ENCODE assay signal across 12 cellular contexts in the genomic region with DNA sequence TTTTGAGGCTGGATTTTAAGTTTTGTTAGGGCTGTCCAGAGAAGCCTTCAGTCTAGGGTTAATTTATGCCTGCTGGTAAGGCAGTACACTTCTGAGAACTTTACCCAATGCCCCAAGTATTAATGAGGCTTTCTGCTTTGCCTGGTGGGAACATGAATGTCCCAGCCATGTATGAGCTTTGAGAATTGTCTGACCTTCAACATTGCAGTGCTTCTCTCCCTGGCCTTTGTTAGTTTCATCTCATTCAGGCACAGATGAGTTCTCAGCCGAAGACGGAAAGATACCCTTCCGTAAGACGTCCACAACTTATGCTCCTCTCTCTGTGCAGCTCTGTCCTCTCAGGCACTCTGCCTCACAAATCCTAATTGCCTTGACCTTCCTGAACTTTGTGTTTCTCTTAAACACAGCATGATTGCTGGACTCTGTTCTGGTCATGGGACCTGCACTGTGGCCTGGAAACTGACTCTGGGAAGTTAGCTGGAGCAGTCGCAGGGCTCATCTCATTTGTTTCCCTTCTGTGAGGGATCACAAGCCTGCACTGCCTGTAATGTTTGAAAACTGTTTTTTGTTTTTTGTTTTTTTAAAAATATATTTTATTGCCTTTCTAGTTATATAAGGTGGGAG. TPM values are rescaled to one million over a fixed set of nuclear protein-coding genes. Genes with fewer than 3 reads are reported as not detected.
DNase-seq lines count a peak whose midpoint lies in the region; ATAC-seq and TF ChIP-seq lines count a peak whose summit lies in the region.
"Had no signal": no experiment of that assay in that cellular context is flagged by ENCODE, and none has a peak within 500 bp of the region (broad histone marks: within the 10 kb centered on the region; RNA-seq: fewer than 3 reads in every experiment).

No MANE protein-coding gene starts in this region.

- H3K4me1 ChIP-seq in endodermal cell (ENCODE audit: control insufficient read depth, insufficient read depth, low read length) (no peaks in the 10 kb centered on the region), left lung (peaks cover 4 to 23% of the 10 kb centered on the region in 2 donors), sigmoid colon (peaks cover 0 to 34% (median 24%) of the 10 kb centered on the region in 4 donors)

- in situ Hi-C loops in G401 (cut with HindIII; ENCODE audit: low sequenced_read_pairs): no loop called here

- ATAC-seq in left lung: peak; percentile 76
- no peak for ATAC-seq in activated T-helper 17 cell treated with anti-CD3 and anti-CD28 coated beads, Interleukin-2, amount 50 U/mL, for 72 hours (replicated peaks)

- intact Hi-C loops in left lung (cut with DNase I): no loop called here
- intact Hi-C loops in sigmoid colon (cut with DNase I): no loop called here

- no peaks in the 10 kb centered on the region for H3K9me3 Mint-ChIP-seq in endodermal cell
- H3K9me3 Mint-ChIP-seq in activated T-helper 17 cell treated with anti-CD3 and anti-CD28 coated beads, Interleukin-2, amount 50 U/mL, for 72 hours: no peaks in the 10 kb centered on the region
- H3K9me3 Mint-ChIP-seq: central memory CD8-positive, alpha-beta T cell had no signal

- no peak for TF ChIP-seq EP300 in sigmoid colon (IDR thresholded peaks at IDR 0.05)

- no peaks in the 10 kb centered on the region for H3K36me3 ChIP-seq in endodermal cell (ENCODE audit: control insufficient read depth, insufficient read depth, low read length)
- H3K36me3 ChIP-seq in left lung: no peaks in the 10 kb centered on the region
- H3K36me3 ChIP-seq in sigmoid colon: peaks cover 0 to 10% (median 0%) of the 10 kb centered on the region in 4 donors

- H3K27ac ChIP-seq in endodermal cell (ENCODE audit: low read depth, low read length): peak overlapping the region; percentile 62
- H3K27ac ChIP-seq in left lung: peak overlapping the region in 1 of 2 donors; percentile 47
- peak overlapping the region; percentile 43 to 58 (median 46) for H3K27ac ChIP-seq in sigmoid colon

- H3K4me1 Mint-ChIP-seq in endodermal cell: peaks cover 8% of the 10 kb centered on the region
- H3K4me1 Mint-ChIP-seq in activated T-helper 17 cell treated with anti-CD3 and anti-CD28 coated beads, Interleukin-2, amount 50 U/mL, for 72 hours: no peaks in the 10 kb centered on the region

- TF ChIP-seq CTCF in endodermal cell (conservative IDR thresholded peaks at IDR 0.05) (no peak), left lung (IDR thresholded peaks at IDR 0.05) (no peak), sigmoid colon (IDR thresholded peaks at IDR 0.05) (no peak)

- no peaks in the 10 kb centered on the region for H3K27me3 Mint-ChIP-seq in endodermal cell (ENCODE audit: insufficient read depth)
- H3K27me3 Mint-ChIP-seq in activated T-helper 17 cell treated with anti-CD3 and anti-CD28 coated beads, Interleukin-2, amount 50 U/mL, for 72 hours: peaks cover 8% of the 10 kb centered on the region
- H3K27me3 Mint-ChIP-seq: B cell; central memory CD8-positive, alpha-beta T cell had no signal

- DNase-seq in G401 (ENCODE audit: low spot score) (peak; percentile 48), endodermal cell (no peak), left lung (peak in 1 of 2 donors; percentile 53), sigmoid colon (peak; percentile 72), NAMALWA (ENCODE audit: low spot score) (no peak), KG1 (lab: John Stamatoyannopoulos, UW) (no peak)
- no peak for DNase-seq in NK-92 treated with Interleukin-12 subunit alpha and Interleukin-12 subunit beta, amount 100 ng/mL, for 24 hours (lab: John Stamatoyannopoulos, UW)
- DNase-seq: stimulated activated CD4-positive, alpha-beta T cell treated with anti-CD3 and anti-CD28 coated beads, Interleukin-4, amount 100 ng/mL, for 24 hours; T-helper 2 cell had no signal

- H3K36me3 Mint-ChIP-seq in endodermal cell (ENCODE audit: low read depth): no peaks in the 10 kb centered on the region
- H3K36me3 Mint-ChIP-seq in activated T-helper 17 cell treated with anti-CD3 and anti-CD28 coated beads, Interleukin-2, amount 50 U/mL, for 72 hours (ENCODE audit: low read depth): no peaks in the 10 kb centered on the region

- no peak overlapping the region for H3K4me3 Mint-ChIP-seq in endodermal cell
- H3K4me3 Mint-ChIP-seq in activated T-helper 17 cell treated with anti-CD3 and anti-CD28 coated beads, Interleukin-2, amount 50 U/mL, for 72 hours: no peak overlapping the region
- H3K4me3 Mint-ChIP-seq: B cell; central memory CD8-positive, alpha-beta T cell had no signal

- no peak overlapping the region for H3K27ac Mint-ChIP-seq in endodermal cell
- H3K27ac Mint-ChIP-seq in activated T-helper 17 cell treated with anti-CD3 and anti-CD28 coated beads, Interleukin-2, amount 50 U/mL, for 72 hours: no peak overlapping the region
- H3K27ac Mint-ChIP-seq: B cell had no signal

- WGBS in endodermal cell (ENCODE audit: insufficient coverage in 1 of 2, insufficient read length in 1 of 2), 2 experiments: 86 to 90% methylated on average over 4 to 5 of the region's 5 CpGs
- WGBS in sigmoid colon, 2 donors: 12 to 61% methylated on average over 5 of the region's 5 CpGs

- H3K4me3 ChIP-seq in endodermal cell (ENCODE audit: low read length) (no peak overlapping the region), left lung (no peak overlapping the region), sigmoid colon (peak overlapping the region in 1 of 4 donors; percentile 6)

- H3K9me3 ChIP-seq in endodermal cell (ENCODE audit: control insufficient read depth, low read length) (no peaks in the 10 kb centered on the region), left lung (no peaks in the 10 kb centered on the region), sigmoid colon (no peaks in the 10 kb centered on the region)

- H3K9ac ChIP-seq in endodermal cell (ENCODE audit: extremely low read depth, low read length, poor library complexity, severe bottlenecking): no peak overlapping the region

- H3K27me3 ChIP-seq in endodermal cell (ENCODE audit: control insufficient read depth, insufficient read depth, low read length, poor library complexity, severe bottlenecking) (no peaks in the 10 kb centered on the region), left lung (no peaks in the 10 kb centered on the region), sigmoid colon (no peaks in the 10 kb centered on the region)

- TF ChIP-seq POLR2A in sigmoid colon (IDR thresholded peaks at IDR 0.05): no peak

RNA-seq across cellular contexts. Expression of a gene that starts 15.7 kb away (rescaled TPM):
- 52.4 and 58.0 TPM in 2 replicates for total RNA-seq in G401 (2014; rRNA removed; shearing (Covaris generic))
- 10 to 100 TPM; 17.2 to 22.1 TPM for total RNA-seq in endodermal cell
- 15.6 TPM for polyA plus RNA-seq in endodermal cell (2013, experiment 1 of 2)
- 14.3 TPM for polyA plus RNA-seq in endodermal cell (2013, experiment 2 of 2)
- 10 to 100 TPM; 46.6 to 69.0 TPM for total RNA-seq in left lung
- 100 to 1,000 TPM in 2 of 4 donors, 10 to 100 TPM in 2; 49.9 to 118 (median 80.4) TPM for total RNA-seq in sigmoid colon
- polyA plus RNA-seq in sigmoid colon: 10 to 100 TPM; 53.4 to 74.5 (median 58.1) TPM
- total RNA-seq in activated T-helper 17 cell treated with anti-CD3 and anti-CD28 coated beads, Interleukin-2, amount 50 U/mL, for 72 hours: 10 to 100 TPM in 1 of 2 donors, 1 to 10 TPM in 1; 3.4 to 16.0 TPM

RNA-seq across cellular contexts. Expression of a gene that starts 26.1 kb away (rescaled TPM):
- total RNA-seq in G401 (2014; rRNA removed; shearing (Covaris generic)): not detected in 2 replicates
- total RNA-seq in endodermal cell (not detected), left lung (under 1 TPM; 0.23 to 0.76 TPM), sigmoid colon (under 1 TPM in 2 of 4 donors, not detected in 2; 0.14 to 0.36 TPM)
- polyA plus RNA-seq in endodermal cell (2013, experiment 1 of 2): not detected
- not detected for polyA plus RNA-seq in endodermal cell (2013, experiment 2 of 2)
- under 1 TPM in 1 of 3 donors, not detected in 2; 0.19 TPM for polyA plus RNA-seq in sigmoid colon
- total RNA-seq in activated T-helper 17 cell treated with anti-CD3 and anti-CD28 coated beads, Interleukin-2, amount 50 U/mL, for 72 hours: under 1 TPM; 0.30 to 0.42 TPM

Comparison
In these comparisons a context has a peak if more than half of its experiments do, and no peak if none do; other contexts are left out.
1. DNase-seq: peak in G401 (single experiment) and sigmoid colon (single experiment); none in endodermal cell (single experiment), NK-92 treated with Interleukin-12 subunit alpha and Interleukin-12 subunit beta, amount 100 ng/mL, for 24 hours (single experiment), NAMALWA (single experiment) and KG1 (single experiment).